ENCODE assay signal across 24 cellular contexts in genomic region chr5:145044970-145045369, GRCh38.
"Had no signal": no experiment of that assay in that cellular context is flagged by ENCODE, and none has a peak within 500 bp of the region (broad histone marks: within the 10 kb centered on the region; RNA-seq: fewer than 3 reads in every experiment).

No MANE protein-coding gene starts in this region.

- H3K9me3 ChIP-seq: colonic mucosa, esophagus squamous epithelium, gastrocnemius medialis, lower lobe of right lung, mucosa of descending colon had no signal

- H3K4me3 ChIP-seq: colonic mucosa, esophagus squamous epithelium, gastrocnemius medialis, heart left ventricle, hepatocyte, left lung, lower lobe of right lung, mucosa of descending colon had no signal

- H2AFZ ChIP-seq: hepatocyte had no signal

- H3K4me1 ChIP-seq: colonic mucosa, esophagus squamous epithelium, gastrocnemius medialis, heart left ventricle, left lung, lower lobe of right lung had no signal

- H3K27me3 ChIP-seq: colonic mucosa, esophagus squamous epithelium, gastrocnemius medialis, heart left ventricle, hepatocyte, left lung had no signal

- ATAC-seq: effector memory CD8-positive, alpha-beta T cell; esophagus mucosa; gastrocnemius medialis; heart left ventricle; left cardiac atrium; left lung; left ventricle myocardium superior; lower lobe of right lung; mucosa of descending colon had no signal

- H3K79me2 ChIP-seq: hepatocyte had no signal

- H3K27ac ChIP-seq: colonic mucosa, epithelial cell of prostate, esophagus squamous epithelium, gastrocnemius medialis, heart left ventricle, hepatocyte, left lung, lower lobe of right lung had no signal

- FAIRE-seq: endometrium, islet of Langerhans, keratinocyte had no signal

- DNase-seq: colonic mucosa; cortex of kidney; effector CD8-positive, alpha-beta T cell; effector memory CD8-positive, alpha-beta T cell; endodermal cell; erythroblast; esophagus squamous epithelium; foreskin fibroblast; foreskin melanocyte; gastrocnemius medialis; heart left ventricle; hypothalamus; left cardiac atrium; left lung; left ventricle myocardium superior; lower lobe of right lung; mesenchymal stem cell; mucosa of descending colon had no signal

- H3K36me3 ChIP-seq: colonic mucosa, esophagus squamous epithelium, gastrocnemius medialis, heart left ventricle, left lung, lower lobe of right lung had no signal

- H3K4me2 ChIP-seq: hepatocyte had no signal
